In genomic region chr19:49570997-49571676, GRCh38 we compare ENCODE assay signal across 1 cellular context.
TF ChIP-seq lines count a peak whose summit lies in the region.

No MANE protein-coding gene starts in this region.

TF ChIP-seq in K562, 482 proteins besides CTCF, POLR2A, EP300 and RAD21:
- peak; percentile 15; the same call in 1 of the 2 replicates for TF ChIP-seq ZNF316 (IDR thresholded peaks at IDR 0.05)
- no peak for TF ChIP-seq DEAF1 (CRISPR knock-in tag; IDR thresholded peaks at IDR 0.05)
- no peak for TF ChIP-seq ZNF174 (CRISPR knock-in tag; IDR thresholded peaks at IDR 0.05)
- TF ChIP-seq USF2 (CRISPR knock-in tag; IDR thresholded peaks at IDR 0.05) = no peak
- TF ChIP-seq KLF16 (IDR thresholded peaks at IDR 0.05) = no peak
- TF ChIP-seq TFAP4 (CRISPR knock-in tag; IDR thresholded peaks at IDR 0.05; ENCODE audit: borderline replicate concordance) = 0 out of 2 replicates have a peak, but pooled peaks have one; percentile 22
- TF ChIP-seq PRDM10 (IDR thresholded peaks at IDR 0.05; ENCODE audit: partially characterized antibody) = peak; percentile 51
- no peak for TF ChIP-seq ZNF695 (CRISPR knock-in tag; IDR thresholded peaks at IDR 0.05)
- TF ChIP-seq NFATC3 (IDR thresholded peaks at IDR 0.05) = no peak
- TF ChIP-seq PKNOX1 (IDR thresholded peaks at IDR 0.05) = 0 out of 2 replicates have a peak, but pooled peaks have one; percentile 16
- TF ChIP-seq KDM1A (IDR thresholded peaks at IDR 0.05) = 0 out of 4 replicates have a peak, but pooled peaks of 1 of the 2 experiments have one; percentile 8
- peak; percentile 22; the same call in 1 of the 2 replicates for TF ChIP-seq MAFK (IDR thresholded peaks at IDR 0.05; ENCODE audit: low read length)
- TF ChIP-seq E2F1 (CRISPR knock-in tag; IDR thresholded peaks at IDR 0.05) = no peak
- peak; percentile 73 for TF ChIP-seq EGR1 (conservative IDR thresholded peaks at IDR 0.05)
- TF ChIP-seq SREBF2 (CRISPR knock-in tag; IDR thresholded peaks at IDR 0.05) = no peak
